1 cellular context compared by ENCODE assay signal in genomic region chr9:96009690-96010477, GRCh38.
TF ChIP-seq lines count a peak whose summit lies in the region.

No MANE protein-coding gene starts in this region.

TF ChIP-seq in GM23338, 12 proteins besides CTCF, POLR2A, EP300 and RAD21 (continued from another document):
- TF ChIP-seq REST (IDR thresholded peaks at IDR 0.05; ENCODE audit: unreplicated experiment) (no peak), POLR2AphosphoS5 (IDR thresholded peaks at IDR 0.05; ENCODE audit: low read depth) (no peak)
